In the genomic region with DNA sequence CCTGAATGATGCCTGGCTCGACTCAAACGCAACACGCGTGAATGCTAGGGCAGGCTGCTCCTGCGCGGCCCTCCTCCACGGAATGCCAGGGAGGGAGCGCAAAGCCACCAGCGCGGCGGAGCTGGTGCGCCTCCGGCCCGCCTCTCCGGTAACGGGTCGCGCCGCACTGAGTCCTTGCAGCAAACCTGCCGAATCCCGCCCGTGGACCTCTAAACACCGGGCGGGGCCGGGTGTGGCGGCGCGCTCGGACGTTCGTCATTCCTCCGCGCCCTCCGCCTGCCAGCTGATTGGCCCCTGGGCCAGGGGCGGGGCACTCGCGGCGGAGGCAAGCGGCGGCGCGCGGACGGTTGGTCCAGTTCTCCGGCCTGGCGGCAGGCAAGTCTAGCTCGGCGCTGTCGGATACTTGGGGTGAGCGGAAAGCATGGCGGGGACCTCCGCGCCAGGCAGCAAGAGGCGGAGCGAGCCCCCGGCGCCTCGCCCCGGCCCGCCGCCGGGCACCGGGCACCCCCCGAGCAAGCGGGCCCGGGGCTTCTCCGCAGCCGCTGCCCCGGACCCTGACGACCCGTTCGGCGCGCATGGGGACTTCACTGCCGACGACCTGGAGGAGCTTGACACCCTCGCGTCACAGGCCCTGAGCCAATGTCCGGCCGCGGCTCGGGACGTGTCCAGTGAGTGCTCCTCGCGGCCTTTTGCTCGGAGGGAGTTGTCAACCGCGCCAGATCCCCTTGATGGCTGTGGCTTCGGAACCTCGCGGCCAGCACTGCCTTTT, we compare ENCODE assay signal across 8 cellular contexts. TPM values are rescaled to one million over a fixed set of nuclear protein-coding genes. Genes with fewer than 3 reads are reported as not detected.
A peak's percentile ranks its signal among the peaks of the same experiment; 100 is the strongest.
DNase-seq lines count a peak whose midpoint lies in the region; ATAC-seq and TF ChIP-seq lines count a peak whose summit lies in the region.

Gene ATRIP (plus strand): TSS at position 313 of the 769 bp plus-strand sequence. CDS start 109 bp downstream, at position 422.

- ATAC-seq in HG02571 (IDR thresholded peaks at IDR 0.05; ENCODE audit: unreplicated experiment) (peak; percentile 80), T-cell (replicated peaks in 1 of 4) (peak; percentile 98)

- no peaks in the 10 kb centered on the region for H3K9me3 ChIP-seq in adipocyte (ENCODE audit: control insufficient read depth, low read length)

- H3K4me3 Mint-ChIP-seq in T-cell (peak within 1 kb of the TSS; percentile 83 to 97 (median 84)), type B pancreatic cell (peak within 1 kb of the TSS; percentile 92)

- peak within 1 kb of the TSS; percentile 89 for H3K9ac ChIP-seq in adipocyte (ENCODE audit: low read length)

- no peak for DNase-seq in GM12864 (ENCODE audit: low read depth)
- peak; percentile 65 for DNase-seq in NCI-H1092 (lab: John Stamatoyannopoulos, UW)
- peak; percentile 60 to 89 (median 77) for DNase-seq in T-cell
- peak; percentile 97 for DNase-seq in adipocyte (ENCODE audit: low read depth)
- peak; percentile 95 for DNase-seq in cardiac septum (ENCODE audit: low spot score)
- peak; percentile 85 to 99 (median 92) for DNase-seq in posterior cingulate gyrus
- peak; percentile 92 for DNase-seq in type B pancreatic cell (ENCODE audit: extremely low spot score, unreplicated experiment)

- peaks cover 31% of the 10 kb centered on the region for H3K36me3 ChIP-seq in adipocyte (ENCODE audit: control insufficient read depth, insufficient read depth, low read length, severe bottlenecking)

- H3K4me3 ChIP-seq in GM12864 (ENCODE audit: low read depth, low read length) (peak within 1 kb of the TSS; percentile 87), adipocyte (ENCODE audit: low read length) (peak within 1 kb of the TSS; percentile 89)

- H3K4me1 Mint-ChIP-seq in T-cell (peaks cover 39 to 49% (median 45%) of the 10 kb centered on the region in 3 donors), type B pancreatic cell (ENCODE audit: unreplicated experiment) (peaks cover 25% of the 10 kb centered on the region)

- no peaks in the 10 kb centered on the region for H3K27me3 Mint-ChIP-seq in T-cell
- no peaks in the 10 kb centered on the region for H3K27me3 Mint-ChIP-seq in type B pancreatic cell

- POLR2A ChIA-PET in T-cell (lab: Charles Lee): interaction anchor here in 1 of 2 donors (0.6 kb wide), 1 partner anchor 146 kb away, joined by 4 read pairs; the partner anchor contains the start of gene NME6

- peaks cover 22% of the 10 kb centered on the region for H3K4me1 ChIP-seq in adipocyte (ENCODE audit: control insufficient read depth, insufficient read depth, low read length)

- TF ChIP-seq CTCF in GM12864 (IDR thresholded peaks at IDR 0.05; ENCODE audit: low read depth, low read length, missing control alignments) (no peak), type B pancreatic cell (conservative IDR thresholded peaks at IDR 0.05) (no peak)

- H3K27ac Mint-ChIP-seq in T-cell (peak within 1 kb of the TSS; percentile 85 to 86), type B pancreatic cell (peak within 1 kb of the TSS; percentile 93)

- CTCF ChIA-PET in T-cell (lab: Charles Lee): interaction anchor here (0.5 to 2.4 kb wide), 5 partner anchors 10 to 62 kb away, joined by 3 to 27 read pairs (median 3); no protein-coding TSS in a partner anchor

- H3K36me3 Mint-ChIP-seq in T-cell (peaks cover 7% of the 10 kb centered on the region), type B pancreatic cell (peaks cover 3% of the 10 kb centered on the region)

- H3K27me3 ChIP-seq in adipocyte (replicated peaks; ENCODE audit: control insufficient read depth, insufficient read depth, low read length): no peaks in the 10 kb centered on the region

- no peaks in the 10 kb centered on the region for H3K9me3 Mint-ChIP-seq in T-cell
- no peaks in the 10 kb centered on the region for H3K9me3 Mint-ChIP-seq in type B pancreatic cell

- intact Hi-C loops in cardiac septum (cut with DNase I): no loop called here
- intact Hi-C loops in posterior cingulate gyrus (cut with DNase I): loop anchor here (5.0 kb wide), 1 partner anchor 111 kb away; the partner anchor contains the start of gene PFKFB4

RNA-seq across cellular contexts. Expression of gene ATRIP, which starts in this region (rescaled TPM):
- total RNA-seq in T-cell (10 to 100 TPM in 3 of 5 donors, 1 to 10 TPM in 2; 7.8 to 14.9 (median 12.8) TPM), cardiac septum (4.1 TPM), type B pancreatic cell (ENCODE audit: low replicate concordance) (9.3 and 16.0 TPM in 2 replicates)
